8 cellular contexts compared by ENCODE assay signal in genomic region chr9:104863180-104863883, GRCh38.
DNase-seq lines count a peak whose midpoint lies in the region; ATAC-seq and TF ChIP-seq lines count a peak whose summit lies in the region.

No MANE protein-coding gene starts in this region.

- peak overlapping the region; percentile 34; the same call in 1 of the 2 replicates for H3K4me3 Mint-ChIP-seq in WTC11

- H3K27me3 Mint-ChIP-seq in WTC11 (ENCODE audit: low read depth), result no peaks in the 10 kb centered on the region; the same call in 1 of the 2 replicates

- DNase-seq in CD1c-positive myeloid dendritic cell (ENCODE audit: extremely low spot score) (peak; percentile 80), NCI-H2196 (lab: John Stamatoyannopoulos, UW; ENCODE audit: unreplicated experiment) (peak; percentile 78), WTC11 (ENCODE audit: low spot score) (peak; percentile 54), lung microvascular endothelial cell (ENCODE audit: low read depth in 2 of 2) (peak; percentile 84)
- peak; percentile 12 for DNase-seq in effector CD4-positive, alpha-beta T cell
- DNase-seq in stimulated activated CD8-positive, alpha-beta memory T cell treated with anti-CD3 and anti-CD28 coated beads, Interleukin-7, amount 100 ng/mL, for 4 hours (ENCODE audit: low read depth in 2 of 2), result peak; percentile 2 to 8

- peak; percentile 41 for TF ChIP-seq CTCF in WTC11 (IDR thresholded peaks at IDR 0.05)

- peaks cover 2% of the 10 kb centered on the region; the same call in 1 of the 2 replicates for H3K36me3 Mint-ChIP-seq in WTC11

- CTCF ChIA-PET in WTC11 (lab: Charles Lee), result interaction anchor here (0.6 to 3.4 kb wide), 60 partner anchors 9 to 554 kb away, joined by 3 to 54 read pairs (median 5); partner anchors contain the start of genes ABCA1, NIPSNAP3A and SLC44A1

- H3K4me1 Mint-ChIP-seq in WTC11, result peaks cover 44% of the 10 kb centered on the region

- POLR2A ChIA-PET in WTC11 (lab: Charles Lee), result interaction anchor here (0.7 to 4.3 kb wide), 9 partner anchors 22 to 420 kb away, joined by 3 to 33 read pairs (median 4); partner anchors contain the start of genes ABCA1 and SLC44A1

- H3K9me3 Mint-ChIP-seq in WTC11, result no peaks in the 10 kb centered on the region

- H3K27ac Mint-ChIP-seq in WTC11, result peak overlapping the region; percentile 79

- ATAC-seq in GM19023 (IDR thresholded peaks at IDR 0.05; ENCODE audit: unreplicated experiment), result peak; percentile 79
- peak; percentile 90 for ATAC-seq in HG03175 (IDR thresholded peaks at IDR 0.05; ENCODE audit: unreplicated experiment)
- ATAC-seq in WTC11, result peak; percentile 88

TF ChIP-seq in WTC11, 78 proteins besides CTCF, POLR2A, EP300 and RAD21:
- no peak for TF ChIP-seq STAT6 (CRISPR knock-in tag; conservative IDR thresholded peaks at IDR 0.05; ENCODE audit: low read depth)
- no peak for TF ChIP-seq TCF7 (CRISPR knock-in tag; IDR thresholded peaks at IDR 0.05; ENCODE audit: low read depth)
- TF ChIP-seq FOXK1 (CRISPR knock-in tag; IDR thresholded peaks at IDR 0.05), result no peak
- TF ChIP-seq MAX (CRISPR knock-in tag; IDR thresholded peaks at IDR 0.05), result peak; percentile 24; the same call in 1 of the 2 replicates
- 0 out of 2 replicates have a peak, but pooled peaks have one; percentile 59 for TF ChIP-seq ZBTB21 (CRISPR knock-in tag; IDR thresholded peaks at IDR 0.05; ENCODE audit: borderline replicate concordance)

Comparison
In these comparisons a context has a peak if more than half of its experiments do, and no peak if none do; other contexts are left out.
1. Peak in every context shown above with its lines: DNase-seq and ATAC-seq.
2. DNase-seq: peak in every context shown above with its lines; median percentile 84 in lung microvascular endothelial cell; 80 in CD1c-positive myeloid dendritic cell; 78 in NCI-H2196; 54 in WTC11; 12 in effector CD4-positive, alpha-beta T cell; 5 in stimulated activated CD8-positive, alpha-beta memory T cell treated with anti-CD3 and anti-CD28 coated beads, Interleukin-7, amount 100 ng/mL, for 4 hours.